31 cellular contexts compared by ENCODE assay signal in the genomic region with DNA sequence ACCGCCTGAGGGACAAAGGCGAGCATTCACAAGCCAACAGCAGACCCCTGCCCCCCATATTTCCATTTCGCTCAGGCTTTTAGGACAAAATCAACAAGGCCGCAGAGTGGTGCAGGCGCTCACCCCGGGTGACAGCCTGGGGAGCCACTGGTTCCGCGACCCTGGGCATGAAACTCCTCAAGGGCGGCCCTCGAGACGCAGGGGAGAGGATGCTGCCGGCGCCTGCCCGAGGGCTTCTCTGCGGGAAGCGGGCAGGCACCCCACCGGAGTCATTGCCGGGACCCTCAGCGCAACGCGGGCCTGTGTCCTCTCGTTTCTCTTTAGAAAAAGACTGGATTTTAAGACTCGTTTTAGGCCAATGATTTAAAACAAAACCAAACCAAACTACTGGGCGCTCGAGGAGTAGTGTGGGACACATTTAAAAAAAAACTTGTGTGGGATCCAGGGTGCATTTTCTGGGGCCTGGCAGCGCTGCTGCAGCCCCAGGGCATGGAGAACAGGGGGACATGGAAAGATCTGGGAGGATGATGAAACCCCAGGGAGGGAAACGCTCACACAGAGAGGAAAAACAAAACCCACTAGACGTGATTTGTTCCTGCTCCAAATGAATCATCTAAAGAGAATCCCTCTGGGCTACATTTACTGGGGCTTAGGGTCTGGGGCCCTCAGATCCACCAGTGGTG. TPM values are rescaled to one million over a fixed set of nuclear protein-coding genes. Genes with fewer than 3 reads are reported as not detected.
DNase-seq lines count a peak whose midpoint lies in the region; FAIRE-seq and TF ChIP-seq lines count a peak whose summit lies in the region.
"Had no signal": no experiment of that assay in that cellular context is flagged by ENCODE, and none has a peak within 500 bp of the region (broad histone marks: within the 10 kb centered on the region; RNA-seq: fewer than 3 reads in every experiment).

No MANE protein-coding gene starts in this region.

- no peak overlapping the region for H3K9ac ChIP-seq in astrocyte (ENCODE audit: low read length)
- H3K9ac ChIP-seq in neural progenitor cell, result no peak overlapping the region
- H3K9ac ChIP-seq: KMS-11 had no signal

- H3K36me3 Mint-ChIP-seq in activated naive CD4-positive, alpha-beta T cell treated with anti-CD3 and anti-CD28 coated beads, Interleukin-2, amount 10 ng/mL, durations not matched to agents 7 days and 5 days, result no peaks in the 10 kb centered on the region
- peaks cover 3% of the 10 kb centered on the region for H3K36me3 Mint-ChIP-seq in astrocyte (ENCODE audit: low read depth, unreplicated experiment)
- no peaks in the 10 kb centered on the region for H3K36me3 Mint-ChIP-seq in neural progenitor cell
- H3K36me3 Mint-ChIP-seq: activated naive CD4-positive, alpha-beta T cell treated with anti-CD3 and anti-CD28 coated beads, Interleukin-2, amount 50 U/mL, for 24 hours; memory B cell had no signal

- H3K4me1 ChIP-seq in astrocyte (ENCODE audit: insufficient read depth, low read length) (peaks cover 5% of the 10 kb centered on the region), neural progenitor cell (peaks cover 16% of the 10 kb centered on the region)
- H3K4me1 ChIP-seq: breast epithelium had no signal

- H3K27me3 Mint-ChIP-seq in activated naive CD4-positive, alpha-beta T cell treated with anti-CD3 and anti-CD28 coated beads, Interleukin-2, amount 10 ng/mL, durations not matched to agents 7 days and 5 days, result peaks cover 96% of the 10 kb centered on the region
- H3K27me3 Mint-ChIP-seq in astrocyte (ENCODE audit: low read depth, unreplicated experiment), result peaks cover 91% of the 10 kb centered on the region
- H3K27me3 Mint-ChIP-seq in neural progenitor cell (ENCODE audit: insufficient read depth, low read depth), result peaks cover 91% of the 10 kb centered on the region

- TF ChIP-seq CTCF in astrocyte (IDR thresholded peaks at IDR 0.05; ENCODE audit: insufficient read depth, low read depth, low read length) (no peak), neural progenitor cell (IDR thresholded peaks at IDR 0.05) (no peak), GM13976 (IDR thresholded peaks at IDR 0.05; ENCODE audit: borderline replicate concordance, control extremely low read depth, extremely low read depth, insufficient read depth, missing control alignments) (no peak)

- H3K4me3 ChIP-seq in astrocyte (ENCODE audit: insufficient read depth, low read depth, low read length) (no peak overlapping the region), neural progenitor cell (peak overlapping the region; percentile 25)
- H3K4me3 ChIP-seq: tibial nerve had no signal

- no peaks in the 10 kb centered on the region for H3K9me3 Mint-ChIP-seq in activated naive CD4-positive, alpha-beta T cell treated with anti-CD3 and anti-CD28 coated beads, Interleukin-2, amount 10 ng/mL, durations not matched to agents 7 days and 5 days
- peaks cover 7% of the 10 kb centered on the region for H3K9me3 Mint-ChIP-seq in astrocyte (ENCODE audit: unreplicated experiment)
- peaks cover 2% of the 10 kb centered on the region for H3K9me3 Mint-ChIP-seq in neural progenitor cell
- H3K9me3 Mint-ChIP-seq: activated naive CD4-positive, alpha-beta T cell treated with anti-CD3 and anti-CD28 coated beads, Interleukin-2, amount 50 U/mL, for 24 hours; memory B cell had no signal

- H3K4me2 ChIP-seq in astrocyte (ENCODE audit: low read length) (no peak overlapping the region), neural progenitor cell (peak overlapping the region; percentile 61)
- H3K4me2 ChIP-seq: KMS-11 had no signal

- peak overlapping the region; percentile 65 for H3K27ac Mint-ChIP-seq in activated naive CD4-positive, alpha-beta T cell treated with anti-CD3 and anti-CD28 coated beads, Interleukin-2, amount 10 ng/mL, durations not matched to agents 7 days and 5 days
- H3K27ac Mint-ChIP-seq in astrocyte (ENCODE audit: unreplicated experiment) (peak overlapping the region; percentile 80), neural progenitor cell (no peak overlapping the region)
- H3K27ac Mint-ChIP-seq: activated CD8-positive, alpha-beta T cell treated with anti-CD3 and anti-CD28 coated beads, Interleukin-2, amount 10 ng/mL, durations not matched to agents 7 days and 5 days; activated naive CD4-positive, alpha-beta T cell treated with anti-CD3 and anti-CD28 coated beads, Interleukin-2, amount 50 U/mL, for 24 hours; memory B cell had no signal

- peaks cover 7% of the 10 kb centered on the region for H3K4me1 Mint-ChIP-seq in activated naive CD4-positive, alpha-beta T cell treated with anti-CD3 and anti-CD28 coated beads, Interleukin-2, amount 10 ng/mL, durations not matched to agents 7 days and 5 days
- no peaks in the 10 kb centered on the region for H3K4me1 Mint-ChIP-seq in astrocyte (ENCODE audit: low read depth, unreplicated experiment)
- H3K4me1 Mint-ChIP-seq in neural progenitor cell, result peaks cover 4% of the 10 kb centered on the region
- H3K4me1 Mint-ChIP-seq: memory B cell had no signal

- H3K79me2 ChIP-seq in astrocyte (ENCODE audit: insufficient read depth, low read length) (no peaks in the 10 kb centered on the region), neural progenitor cell (ENCODE audit: low read depth) (no peaks in the 10 kb centered on the region)

- CTCF ChIA-PET in activated naive CD4-positive, alpha-beta T cell treated with anti-CD3 and anti-CD28 coated beads, Interleukin-2, amount 10 ng/mL, durations not matched to agents 7 days and 5 days (lab: Charles Lee), result no interaction called here

- peaks cover 90% of the 10 kb centered on the region for H3K27me3 ChIP-seq in astrocyte (ENCODE audit: insufficient read depth, low read length)
- peaks cover 100% of the 10 kb centered on the region for H3K27me3 ChIP-seq in neural progenitor cell

- no peak overlapping the region for H2AFZ ChIP-seq in astrocyte (ENCODE audit: low read depth, low read length)
- no peak overlapping the region for H2AFZ ChIP-seq in neural progenitor cell (replicated peaks)

- H3K36me3 ChIP-seq in astrocyte (ENCODE audit: insufficient read depth, low read length), result no peaks in the 10 kb centered on the region
- H3K36me3 ChIP-seq in neural progenitor cell, result no peaks in the 10 kb centered on the region
- H3K36me3 ChIP-seq: breast epithelium, tibial nerve had no signal

- in situ Hi-C loops in GM13976 (cut with MboI; ENCODE audit: low sequenced_read_pairs, unreplicated experiment), result loop anchor here (25.0 kb wide), 1 partner anchor 573 kb away; no protein-coding TSS in a partner anchor

- no peak overlapping the region for H3K4me3 Mint-ChIP-seq in activated naive CD4-positive, alpha-beta T cell treated with anti-CD3 and anti-CD28 coated beads, Interleukin-2, amount 10 ng/mL, durations not matched to agents 7 days and 5 days
- H3K4me3 Mint-ChIP-seq in astrocyte (ENCODE audit: unreplicated experiment) (peak overlapping the region; percentile 68), neural progenitor cell (no peak overlapping the region)
- H3K4me3 Mint-ChIP-seq: activated CD8-positive, alpha-beta T cell treated with anti-CD3 and anti-CD28 coated beads, Interleukin-2, amount 10 ng/mL, durations not matched to agents 7 days and 5 days; activated naive CD4-positive, alpha-beta T cell treated with anti-CD3 and anti-CD28 coated beads, Interleukin-2, amount 50 U/mL, for 24 hours; memory B cell had no signal

- H3K9me3 ChIP-seq in astrocyte (ENCODE audit: insufficient read depth, low read depth, low read length), result no peaks in the 10 kb centered on the region
- no peaks in the 10 kb centered on the region for H3K9me3 ChIP-seq in neural progenitor cell (ENCODE audit: low read depth)
- H3K9me3 ChIP-seq: breast epithelium, tibial nerve had no signal

- no peak overlapping the region for H3K27ac ChIP-seq in astrocyte (ENCODE audit: low read depth, low read length)
- no peak overlapping the region for H3K27ac ChIP-seq in neural progenitor cell
- H3K27ac ChIP-seq: breast epithelium, epithelial cell of prostate, KMS-11, tibial nerve had no signal

- no peaks in the 10 kb centered on the region for H3F3A ChIP-seq in neural progenitor cell (ENCODE audit: low read depth)

- FAIRE-seq in astrocyte (lab: Jason Lieb, UNC), result no peak

- no peak for DNase-seq in activated naive CD4-positive, alpha-beta T cell treated with anti-CD3 and anti-CD28 coated beads, Interleukin-2, amount 10 ng/mL, durations not matched to agents 7 days and 5 days
- DNase-seq in activated naive CD4-positive, alpha-beta T cell (lab: John Stamatoyannopoulos, UW), result no peak
- no peak for DNase-seq in astrocyte (ENCODE audit: low read depth)
- DNase-seq in neural progenitor cell (ENCODE audit: low spot score), result no peak
- DNase-seq in COR-L47 (lab: John Stamatoyannopoulos, UW), result no peak
- DNase-seq in cerebellar nuclear complex (lab: John Stamatoyannopoulos, UW), result no peak
- no peak for DNase-seq in activated CD4-positive, alpha-beta T cell treated with anti-CD3 and anti-CD28 coated beads for 4 hours
- DNase-seq in GM13976 (ENCODE audit: low spot score), result no peak
- DNase-seq: 8988T; activated CD8-positive, alpha-beta T cell treated with anti-CD3 and anti-CD28 coated beads, Interleukin-2, amount 10 ng/mL, durations not matched to agents 7 days and 5 days; amygdala; Calu3; DMS79 treated with DMSO at 0.1 percent for 48 hours; GOT3; NCI-H1417 treated with DMSO at 0.1 percent for 48 hours; NCI-H2081; NCI-H2227 treated with DMSO at 0.1 percent for 48 hours; NCI-H526; NK-92 treated with Interleukin-12 subunit alpha and Interleukin-12 subunit beta, amount 100 ng/mL, for 24 hours; PC-3; SHP77; stimulated activated CD4-positive, alpha-beta T cell treated with anti-CD3 and anti-CD28 coated beads, Interleukin-4, amount 100 ng/mL, for 24 hours; SW 1271 had no signal

- H4K20me1 ChIP-seq in astrocyte (ENCODE audit: insufficient read depth, low read length) (peaks cover 3% of the 10 kb centered on the region), neural progenitor cell (ENCODE audit: low read depth) (peaks cover 56% of the 10 kb centered on the region)

RNA-seq across cellular contexts. Expression of a gene that starts 14.2 kb away (rescaled TPM):
- total RNA-seq in astrocyte (not detected in 2 replicates), neural progenitor cell (ENCODE audit: low replicate concordance) (not detected in 2 replicates)
- total RNA-seq: activated CD8-positive, alpha-beta T cell treated with anti-CD3 and anti-CD28 coated beads, Interleukin-2, amount 10 ng/mL, durations not matched to agents 7 days and 5 days had no signal

RNA-seq across cellular contexts. Expression of a gene that starts 28.6 kb away (rescaled TPM):
- total RNA-seq in astrocyte (not detected in 2 replicates), neural progenitor cell (ENCODE audit: low replicate concordance) (not detected in 2 replicates)
- total RNA-seq: activated CD8-positive, alpha-beta T cell treated with anti-CD3 and anti-CD28 coated beads, Interleukin-2, amount 10 ng/mL, durations not matched to agents 7 days and 5 days; breast epithelium; Calu3; left lobe of liver; sciatic nerve; tibial nerve had no signal

RNA-seq across cellular contexts. Expression of a gene that starts 29.0 kb away (rescaled TPM):
- not detected in 2 replicates for total RNA-seq in astrocyte
- total RNA-seq in neural progenitor cell (ENCODE audit: low replicate concordance), result not detected in 2 replicates
- total RNA-seq: activated CD8-positive, alpha-beta T cell treated with anti-CD3 and anti-CD28 coated beads, Interleukin-2, amount 10 ng/mL, durations not matched to agents 7 days and 5 days; left lobe of liver had no signal

RNA-seq across cellular contexts. Expression of a gene that starts 39.9 kb away (rescaled TPM):
- total RNA-seq in astrocyte (not detected in 2 replicates), neural progenitor cell (ENCODE audit: low replicate concordance) (not detected in 2 replicates)
- total RNA-seq: activated CD8-positive, alpha-beta T cell treated with anti-CD3 and anti-CD28 coated beads, Interleukin-2, amount 10 ng/mL, durations not matched to agents 7 days and 5 days had no signal

RNA-seq across cellular contexts. Expression of a gene that starts 48.7 kb away (rescaled TPM):
- total RNA-seq in astrocyte (not detected in 2 replicates), neural progenitor cell (ENCODE audit: low replicate concordance) (not detected in 2 replicates)
- total RNA-seq: activated CD8-positive, alpha-beta T cell treated with anti-CD3 and anti-CD28 coated beads, Interleukin-2, amount 10 ng/mL, durations not matched to agents 7 days and 5 days; left lobe of liver had no signal
